21 cellular contexts compared by ENCODE assay signal in the genomic region with DNA sequence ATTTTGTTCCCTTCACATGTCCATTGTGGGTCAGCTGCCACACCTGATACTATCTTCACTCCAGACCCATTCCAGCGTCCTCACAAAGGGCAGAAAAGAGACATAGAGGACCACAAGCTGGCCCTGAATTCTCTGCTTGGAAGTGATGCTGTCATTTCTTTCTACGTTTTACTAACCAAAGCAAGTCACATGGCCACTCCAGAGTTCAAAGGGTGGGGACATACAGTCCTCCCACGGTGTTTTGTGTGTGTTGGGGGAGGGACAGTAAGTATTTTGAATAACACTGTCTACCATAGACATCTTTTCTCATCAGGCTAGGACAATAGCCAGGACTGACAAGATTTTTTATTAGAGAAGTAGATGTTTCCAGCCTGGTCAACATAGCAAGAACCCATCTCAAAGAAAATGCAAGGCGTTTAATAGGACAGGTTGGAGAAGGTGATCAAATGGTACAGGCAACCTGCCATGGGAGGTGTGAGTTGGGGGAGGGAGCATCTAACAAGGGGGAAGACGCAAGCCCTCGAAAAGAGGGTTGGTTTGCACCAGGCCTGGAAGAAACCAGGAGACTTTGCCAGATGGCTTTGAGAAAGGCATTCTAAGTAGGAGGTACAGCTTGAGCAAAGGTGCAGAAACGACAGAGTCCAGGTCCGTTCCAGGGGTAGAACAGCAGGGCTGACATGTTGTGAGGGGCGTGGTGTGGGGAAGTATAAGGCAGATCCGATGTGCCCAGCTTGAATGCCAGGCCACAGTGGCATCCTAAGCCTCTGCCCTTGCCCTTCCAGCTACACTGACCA. TPM values are rescaled to one million over a fixed set of nuclear protein-coding genes. Genes with fewer than 3 reads are reported as not detected.
DNase-seq lines count a peak whose midpoint lies in the region; ATAC-seq and TF ChIP-seq lines count a peak whose summit lies in the region.
"Had no signal": no experiment of that assay in that cellular context is flagged by ENCODE, and none has a peak within 500 bp of the region (broad histone marks: within the 10 kb centered on the region; RNA-seq: fewer than 3 reads in every experiment).

No MANE protein-coding gene starts in this region.

- H3K27me3 Mint-ChIP-seq in T-cell = no peaks in the 10 kb centered on the region

- peaks cover 15% of the 10 kb centered on the region for H3K36me3 Mint-ChIP-seq in T-cell

- no peaks in the 10 kb centered on the region for H3K9me3 Mint-ChIP-seq in T-cell

- no peaks in the 10 kb centered on the region for H3K4me1 ChIP-seq in right lobe of liver
- H3K4me1 ChIP-seq: breast epithelium, tibial artery had no signal

- H3K27ac Mint-ChIP-seq in T-cell = peak overlapping the region; percentile 64 to 73

- no peak overlapping the region for H3K4me3 Mint-ChIP-seq in T-cell

- H3K4me3 ChIP-seq in right lobe of liver = no peak overlapping the region
- H3K4me3 ChIP-seq: breast epithelium, coronary artery, esophagus squamous epithelium, stomach, tibial artery had no signal

- peaks cover 0 to 4% (median 0%) of the 10 kb centered on the region in 4 donors for H3K36me3 ChIP-seq in right lobe of liver
- H3K36me3 ChIP-seq: breast epithelium had no signal

- H3K9me3 ChIP-seq in right lobe of liver = no peaks in the 10 kb centered on the region
- H3K9me3 ChIP-seq: breast epithelium, esophagus squamous epithelium, stomach, tibial artery had no signal

- intact Hi-C loops in cardiac septum (cut with DNase I) (no loop called here), Right ventricle myocardium inferior (cut with DNase I) (no loop called here), right lobe of liver (cut with DNase I) (no loop called here)

- WGBS in right lobe of liver (ENCODE audit: insufficient coverage, low coverage, low lambda C conversion rate, missing lambda C conversion rate) = 52% methylated on average over 6 of the region's 10 CpGs

- no peak for TF ChIP-seq CTCF in right lobe of liver (IDR thresholded peaks at IDR 0.05)

- CTCF ChIA-PET in T-cell (lab: Charles Lee) = interaction anchor here (1.0 to 1.8 kb wide), 4 partner anchors 20 to 42 kb away, joined by 4 to 5 read pairs (median 4); no protein-coding TSS in a partner anchor

- DNase-seq in cardiac septum (ENCODE audit: low spot score) (peak; percentile 62), Right ventricle myocardium inferior (ENCODE audit: missing footprints) (no peak), T-cell (no peak), right lobe of liver (no peak), SHP77 treated with DMSO at 0.1 percent for 48 hours (lab: John Stamatoyannopoulos, UW) (no peak), NCI-H2081 (lab: John Stamatoyannopoulos, UW) (no peak)
- DNase-seq: activated CD4-positive, alpha-beta T cell treated with anti-CD3 and anti-CD28 coated beads, Interleukin-2, amount 50 U/mL, for 48 hours; activated CD4-positive, CD25-positive, alpha-beta regulatory T cell; activated CD8-positive, alpha-beta memory T cell treated with anti-CD3 and anti-CD28 coated beads, Interleukin-2, amount 50 U/mL, for 48 hours; activated effector memory CD4-positive, alpha-beta T cell treated with anti-CD3 and anti-CD28 coated beads, Interleukin-2, amount 50 U/mL, for 16 hours; amniotic stem cell; esophagus squamous epithelium; NCI-H1417 treated with DMSO at 0.1 percent for 48 hours; NCI-H2081 treated with DMSO at 0.1 percent for 48 hours; NCI-H774; stomach; tibial artery had no signal

- H3K27ac ChIP-seq in right lobe of liver = no peak overlapping the region
- H3K27ac ChIP-seq: breast epithelium, coronary artery, esophagus squamous epithelium, stomach, tibial artery had no signal

- POLR2A ChIA-PET in T-cell (lab: Charles Lee) = interaction anchor here (0.6 kb wide), 2 partner anchors 8 to 64 kb away, joined by 3 read pairs; no protein-coding TSS in a partner anchor

- H3K4me1 Mint-ChIP-seq in T-cell = peaks cover 27 to 36% (median 35%) of the 10 kb centered on the region in 3 donors

- no peak for ATAC-seq in Right ventricle myocardium inferior
- peak in 1 of 4 experiments; percentile 39 for ATAC-seq in T-cell (replicated peaks in 1 of 4)
- ATAC-seq in right lobe of liver = peak in 3 of 4 donors; percentile 15 to 57 (median 30)
- ATAC-seq in HG03378 (IDR thresholded peaks at IDR 0.05; ENCODE audit: unreplicated experiment) = no peak

- no peaks in the 10 kb centered on the region for H3K27me3 ChIP-seq in right lobe of liver
- H3K27me3 ChIP-seq: breast epithelium, esophagus squamous epithelium, stomach, tibial artery had no signal

- TF ChIP-seq POLR2A in right lobe of liver (IDR thresholded peaks at IDR 0.05) = no peak

RNA-seq across cellular contexts. Expression of a gene that starts 11.3 kb away (rescaled TPM):
- total RNA-seq in cardiac septum = 6.6 TPM
- total RNA-seq in Right ventricle myocardium inferior = 8.9 TPM
- total RNA-seq in T-cell = 10 to 100 TPM; 25.6 to 37.8 (median 28.7) TPM
- 1 to 10 TPM; 1.2 to 3.9 (median 2.5) TPM for total RNA-seq in right lobe of liver

RNA-seq across cellular contexts. Expression of a gene that starts 43.9 kb away (rescaled TPM):
- total RNA-seq in cardiac septum = 0.16 TPM
- total RNA-seq in Right ventricle myocardium inferior = not detected
- under 1 TPM in 3 of 5 donors, not detected in 2; 0.13 to 0.84 (median 0.68) TPM for total RNA-seq in T-cell
- not detected for total RNA-seq in right lobe of liver
- total RNA-seq: frontal cortex had no signal

Comparison
In these comparisons a context has a peak if more than half of its experiments do, and no peak if none do; other contexts are left out.
1. ATAC-seq: peak in right lobe of liver (3 of 4); none in Right ventricle myocardium inferior (single experiment) and HG03378 (single experiment).